ENCODE assay signal across 11 cellular contexts in genomic region chr12:67193705-67194104, GRCh38.
DNase-seq lines count a peak whose midpoint lies in the region; ATAC-seq and TF ChIP-seq lines count a peak whose summit lies in the region.
"Had no signal": no experiment of that assay in that cellular context is flagged by ENCODE, and none has a peak within 500 bp of the region (broad histone marks: within the 10 kb centered on the region; RNA-seq: fewer than 3 reads in every experiment).

No MANE protein-coding gene starts in this region.

- no peaks in the 10 kb centered on the region for H3K4me1 Mint-ChIP-seq in Calu3 (ENCODE audit: low read depth, unreplicated experiment)
- H3K4me1 Mint-ChIP-seq in activated naive CD8-positive, alpha-beta T cell treated with anti-CD3 and anti-CD28 coated beads, Interleukin-2, amount 50 U/mL, for 24 hours: no peaks in the 10 kb centered on the region
- H3K4me1 Mint-ChIP-seq: naive thymus-derived CD8-positive, alpha-beta T cell had no signal

- H2BK120ac ChIP-seq in IMR-90 (ENCODE audit: low read depth, low read length): no peak overlapping the region

- peak; percentile 54; the same call in 1 of the 2 replicates for ATAC-seq in IMR-90 (ENCODE audit: low read depth)
- ATAC-seq in activated naive CD8-positive, alpha-beta T cell treated with anti-CD3 and anti-CD28 coated beads, Interleukin-2, amount 50 U/mL, for 24 hours: no peak
- no peak for ATAC-seq in omental fat pad (ENCODE audit: low FRiP score)
- no peak for ATAC-seq in HG02759 (IDR thresholded peaks at IDR 0.05; ENCODE audit: unreplicated experiment)
- no peak for ATAC-seq in GM18498 (IDR thresholded peaks at IDR 0.05; ENCODE audit: unreplicated experiment)
- ATAC-seq in GM21717 (IDR thresholded peaks at IDR 0.05; ENCODE audit: unreplicated experiment): no peak
- ATAC-seq: naive thymus-derived CD8-positive, alpha-beta T cell had no signal

- H4K91ac ChIP-seq in IMR-90 (ENCODE audit: insufficient read depth, low read depth, low read length): no peak overlapping the region

- no peak overlapping the region for H2BK5ac ChIP-seq in IMR-90 (ENCODE audit: low read depth, low read length, poor library complexity, severe bottlenecking)

- no peak overlapping the region for H4K8ac ChIP-seq in IMR-90 (ENCODE audit: low read depth in 2 of 2, low read length in 2 of 2)

- H3K9me1 ChIP-seq in IMR-90 (ENCODE audit: insufficient read depth, low read length): no peaks in the 10 kb centered on the region

- H3K4me1 ChIP-seq in IMR-90 (ENCODE audit: control insufficient read depth, insufficient read depth, low read length): no peaks in the 10 kb centered on the region

- H3K56ac ChIP-seq in IMR-90 (ENCODE audit: extremely low read depth, insufficient read depth, low read length): no peak overlapping the region

- H3K4ac ChIP-seq in IMR-90 (ENCODE audit: low read depth, low read length): no peak overlapping the region

- no peak overlapping the region for H3K9ac ChIP-seq in IMR-90 (ENCODE audit: low read depth, low read length)

- no peaks in the 10 kb centered on the region for H3K27me3 ChIP-seq in IMR-90 (ENCODE audit: control insufficient read depth, insufficient read depth, low read length)

- peaks cover 2% of the 10 kb centered on the region for H3K9me3 Mint-ChIP-seq in Calu3 (ENCODE audit: low read depth, unreplicated experiment)
- H3K9me3 Mint-ChIP-seq in activated naive CD8-positive, alpha-beta T cell treated with anti-CD3 and anti-CD28 coated beads, Interleukin-2, amount 50 U/mL, for 24 hours: peaks cover 4% of the 10 kb centered on the region
- H3K9me3 Mint-ChIP-seq: stimulated activated naive CD8-positive, alpha-beta T cell treated with anti-CD3 and anti-CD28 coated beads, Interleukin-15, Interleukin-2, amounts not matched to agents 100 ng/mL and 50 ng/mL, for 24 hours had no signal

- H4K20me1 ChIP-seq in IMR-90 (ENCODE audit: insufficient read depth, low read length): no peaks in the 10 kb centered on the region

- BruUV-seq in Calu3 (replicated peaks; lab: Mats Ljungman, UMichigan) (no TSS peak), IMR-90 (replicated peaks; lab: Mats Ljungman, UMichigan) (no TSS peak)

- no peak overlapping the region for H3K4me3 Mint-ChIP-seq in Calu3 (ENCODE audit: low read depth, unreplicated experiment)
- no peak overlapping the region for H3K4me3 Mint-ChIP-seq in activated naive CD8-positive, alpha-beta T cell treated with anti-CD3 and anti-CD28 coated beads, Interleukin-2, amount 50 U/mL, for 24 hours
- H3K4me3 Mint-ChIP-seq: naive thymus-derived CD8-positive, alpha-beta T cell; stimulated activated naive CD8-positive, alpha-beta T cell treated with anti-CD3 and anti-CD28 coated beads, Interleukin-15, Interleukin-2, amounts not matched to agents 100 ng/mL and 50 ng/mL, for 24 hours had no signal

- H3K14ac ChIP-seq in IMR-90 (replicated peaks; ENCODE audit: low read depth, low read length): no peak overlapping the region

- no peak overlapping the region for H2BK20ac ChIP-seq in IMR-90 (ENCODE audit: low read depth, low read length)

- dilution Hi-C loops in IMR-90 (cut with HindIII; ENCODE audit: low sequenced_read_pairs, unreplicated experiment): no loop called here

- peak; percentile 39 for DNase-seq in Calu3
- DNase-seq in IMR-90: peak; percentile 23
- peak; percentile 20 for DNase-seq in activated naive CD8-positive, alpha-beta T cell treated with anti-CD3 and anti-CD28 coated beads, Interleukin-2, amount 50 U/mL, for 24 hours
- DNase-seq in kidney tubule cell (ENCODE audit: low spot score): peak; percentile 37
- DNase-seq in omental fat pad (ENCODE audit: low spot score): no peak

- H3K36me3 Mint-ChIP-seq in Calu3 (ENCODE audit: insufficient read depth, unreplicated experiment): no peaks in the 10 kb centered on the region
- no peaks in the 10 kb centered on the region for H3K36me3 Mint-ChIP-seq in activated naive CD8-positive, alpha-beta T cell treated with anti-CD3 and anti-CD28 coated beads, Interleukin-2, amount 50 U/mL, for 24 hours (ENCODE audit: low read depth)
- H3K36me3 Mint-ChIP-seq: brain; naive thymus-derived CD8-positive, alpha-beta T cell had no signal

- H4K5ac ChIP-seq in IMR-90 (ENCODE audit: low read depth, low read length): no peak overlapping the region

- peaks cover 84% of the 10 kb centered on the region for H3K27me3 Mint-ChIP-seq in Calu3 (ENCODE audit: unreplicated experiment)
- H3K27me3 Mint-ChIP-seq in activated naive CD8-positive, alpha-beta T cell treated with anti-CD3 and anti-CD28 coated beads, Interleukin-2, amount 50 U/mL, for 24 hours: peaks cover 9% of the 10 kb centered on the region

- TF ChIP-seq RAD21 in IMR-90 (IDR thresholded peaks at IDR 0.05; ENCODE audit: low read length): no peak

- no peak overlapping the region for H3K27ac Mint-ChIP-seq in Calu3 (ENCODE audit: unreplicated experiment)
- no peak overlapping the region for H3K27ac Mint-ChIP-seq in activated naive CD8-positive, alpha-beta T cell treated with anti-CD3 and anti-CD28 coated beads, Interleukin-2, amount 50 U/mL, for 24 hours
- H3K27ac Mint-ChIP-seq: brain; stimulated activated naive CD8-positive, alpha-beta T cell treated with anti-CD3 and anti-CD28 coated beads, Interleukin-15, Interleukin-2, amounts not matched to agents 100 ng/mL and 50 ng/mL, for 24 hours had no signal

- no peak overlapping the region for H3K4me2 ChIP-seq in IMR-90 (ENCODE audit: low read depth, low read length)

- intact Hi-C loops in Calu3 (cut with micrococcal nuclease; ENCODE audit: unreplicated experiment) (no loop called here), IMR-90 (cut with micrococcal nuclease) (no loop called here)

- H3K79me1 ChIP-seq in IMR-90 (ENCODE audit: low read depth in 1 of 2, low read length in 2 of 2): no peaks in the 10 kb centered on the region

- no peak overlapping the region for H3K23ac ChIP-seq in IMR-90 (ENCODE audit: low read depth, low read length)

- H2AFZ ChIP-seq in IMR-90 (replicated peaks; ENCODE audit: low read length, poor library complexity): no peak overlapping the region

- POLR2A ChIA-PET in IMR-90 (lab: Charles Lee; ENCODE audit: unreplicated experiment): no interaction called here

- H2AK9ac ChIP-seq in IMR-90 (replicated peaks; ENCODE audit: low read depth, low read length, poor library complexity): no peak overlapping the region

- no peak for TF ChIP-seq CTCF in Calu3 (IDR thresholded peaks at IDR 0.05; ENCODE audit: unreplicated experiment)
- TF ChIP-seq CTCF in IMR-90 (conservative IDR thresholded peaks at IDR 0.05; ENCODE audit: low read depth, low read length): no peak
- no peak for TF ChIP-seq CTCF in omental fat pad (IDR thresholded peaks at IDR 0.05)

- CTCF ChIA-PET in Calu3 (lab: Charles Lee) (no interaction called here), IMR-90 (lab: Yijun Ruan, JAX) (no interaction called here)

- no peak overlapping the region for H3K18ac ChIP-seq in IMR-90 (ENCODE audit: low read depth, low read length)

- no peak overlapping the region for H3K27ac ChIP-seq in IMR-90 (ENCODE audit: insufficient read depth, low read length)

- H3K9me3 ChIP-seq in IMR-90 (ENCODE audit: control insufficient read depth, insufficient read depth, low read length): no peaks in the 10 kb centered on the region

- no peaks in the 10 kb centered on the region for H3K36me3 ChIP-seq in IMR-90 (ENCODE audit: control insufficient read depth, insufficient read depth, low read length)

- in situ Hi-C loops in IMR-90 (cut with MboI; ENCODE audit: low sequenced_read_pairs): no loop called here

- H2BK15ac ChIP-seq in IMR-90 (ENCODE audit: low read depth, low read length): no peak overlapping the region

- no peak overlapping the region for H2AK5ac ChIP-seq in IMR-90 (ENCODE audit: low read depth, low read length)

- no peak overlapping the region for H3K4me3 ChIP-seq in IMR-90 (ENCODE audit: insufficient read depth, low read depth, low read length)

- TF ChIP-seq POLR2A in IMR-90 (IDR thresholded peaks at IDR 0.05; ENCODE audit: low read depth, low read length): no peak

TF ChIP-seq in IMR-90, 13 proteins besides CTCF, POLR2A, EP300 and RAD21:
- no peak for TF ChIP-seq CHD1 (IDR thresholded peaks at IDR 0.05; ENCODE audit: low read depth, low read length)
- TF ChIP-seq BHLHE40 (IDR thresholded peaks at IDR 0.05; ENCODE audit: low read depth, low read length): no peak
- TF ChIP-seq CEBPB (IDR thresholded peaks at IDR 0.05; ENCODE audit: low read depth, low read length): no peak
- TF ChIP-seq SMC3 (IDR thresholded peaks at IDR 0.05; ENCODE audit: low read depth, low read length): no peak
- TF ChIP-seq FOS (IDR thresholded peaks at IDR 0.05; ENCODE audit: low read depth, low read length): no peak
- TF ChIP-seq USF2 (IDR thresholded peaks at IDR 0.05; ENCODE audit: low read depth, low read length): no peak
- no peak for TF ChIP-seq ELK1 (IDR thresholded peaks at IDR 0.05; ENCODE audit: borderline replicate concordance, low read depth, low read length)
- TF ChIP-seq MAZ (IDR thresholded peaks at IDR 0.05; ENCODE audit: borderline replicate concordance, low read depth, low read length): no peak
- TF ChIP-seq RFX5 (IDR thresholded peaks at IDR 0.05; ENCODE audit: low read depth, low read length): no peak
- TF ChIP-seq MXI1 (IDR thresholded peaks at IDR 0.05; ENCODE audit: borderline replicate concordance, low read depth, low read length): no peak
- no peak for TF ChIP-seq RCOR1 (IDR thresholded peaks at IDR 0.05; ENCODE audit: insufficient replicate concordance, low read length)
- no peak for TF ChIP-seq MAFK (IDR thresholded peaks at IDR 0.05; ENCODE audit: low read depth, low read length)
- no peak for TF ChIP-seq NFE2L2 (IDR thresholded peaks at IDR 0.05; ENCODE audit: low read depth, low read length)
